Comparison of ENCODE assay signal across 31 cellular contexts in genomic region chr15:100400996-100401395, GRCh38.
"Had no signal": no experiment of that assay in that cellular context is flagged by ENCODE, and none has a peak within 500 bp of the region (broad histone marks: within the 10 kb centered on the region; RNA-seq: fewer than 3 reads in every experiment).

No MANE protein-coding gene starts in this region.

- H3K27me3 ChIP-seq: ascending aorta, cardiac muscle cell had no signal

- ATAC-seq: activated CD4-positive, alpha-beta T cell treated with anti-CD3 and anti-CD28 coated beads for 36 hours; activated CD4-positive, CD25-positive, alpha-beta regulatory T cell treated with anti-CD3 and anti-CD28 coated beads, Interleukin-2, amount 50 U/mL, for 24 hours; activated CD8-positive, alpha-beta memory T cell treated with anti-CD3 and anti-CD28 coated beads, Interleukin-2, amount 10 ng/mL, durations not matched to agents 7 days and 5 days; activated CD8-positive, alpha-beta T cell treated with anti-CD3 and anti-CD28 coated beads, Interleukin-2, amount 10 ng/mL, durations not matched to agents 7 days and 5 days; activated naive CD8-positive, alpha-beta T cell treated with anti-CD3 and anti-CD28 coated beads, Interleukin-2, amount 50 U/mL, for 24 hours; WTC11 had no signal

- H3K4me3 ChIP-seq: ascending aorta, cardiac muscle cell had no signal

- H3K4me1 ChIP-seq: ascending aorta had no signal

- H3K36me3 ChIP-seq: cardiac muscle cell, WERI-Rb-1 had no signal

- H3K27ac ChIP-seq: ascending aorta, cardiac muscle cell, WERI-Rb-1 had no signal

- DNase-seq: activated CD4-positive, alpha-beta memory T cell treated with anti-CD3 and anti-CD28 coated beads, Interleukin-2, amount 10 ng/mL, durations not matched to agents 7 days and 5 days; activated CD4-positive, alpha-beta T cell treated with anti-CD3 and anti-CD28 coated beads for 1 hour; activated CD4-positive, alpha-beta T cell treated with anti-CD3 and anti-CD28 coated beads for 36 hours; activated CD4-positive, alpha-beta T cell treated with anti-CD3 and anti-CD28 coated beads for 48 hours; activated CD4-positive, alpha-beta T cell treated with anti-CD3 and anti-CD28 coated beads, Interleukin-2, amount 10 ng/mL, durations not matched to agents 7 days and 5 days; activated CD4-positive, alpha-beta T cell treated with anti-CD3 and anti-CD28 coated beads, Interleukin-2, amount 50 U/mL, for 48 hours; activated CD4-positive, CD25-positive, alpha-beta regulatory T cell; activated CD8-positive, alpha-beta memory T cell treated with anti-CD3 and anti-CD28 coated beads for 24 hours; activated CD8-positive, alpha-beta memory T cell treated with anti-CD3 and anti-CD28 coated beads, Interleukin-2, amount 10 ng/mL, durations not matched to agents 7 days and 5 days; activated CD8-positive, alpha-beta memory T cell treated with anti-CD3 and anti-CD28 coated beads, Interleukin-2, amount 50 U/mL, for 48 hours; activated CD8-positive, alpha-beta T cell treated with anti-CD3 and anti-CD28 coated beads, Interleukin-2, amount 10 ng/mL, durations not matched to agents 7 days and 5 days; activated effector memory CD4-positive, alpha-beta T cell treated with Interleukin-2 at 50 U/mL for 16 hours; activated gamma-delta T cell; activated naive CD4-positive, alpha-beta T cell treated with anti-CD3 and anti-CD28 coated beads, Interleukin-2, amount 10 ng/mL, durations not matched to agents 7 days and 5 days; activated naive CD4-positive, alpha-beta T cell treated with Interleukin-2 at 50 U/mL for 16 hours; activated naive CD8-positive, alpha-beta T cell treated with anti-CD3 and anti-CD28 coated beads, Interleukin-2, amount 10 ng/mL, durations not matched to agents 7 days and 5 days; activated naive CD8-positive, alpha-beta T cell treated with anti-CD3 and anti-CD28 coated beads, Interleukin-2, amount 50 U/mL, for 24 hours; activated T-cell treated with anti-CD3 and anti-CD28 coated beads, Interleukin-2, amount 50 U/mL, for 24 hours; activated T-cell treated with anti-CD3 and anti-CD28 coated beads, Interleukin-2, amount 50 U/mL, for 48 hours; amygdala; anterior cingulate cortex; caudate nucleus; cerebellar nuclear complex; T-helper 1 cell; T-helper 2 cell; T-helper 9 cell; WERI-Rb-1 had no signal
